Comparison of ENCODE assay signal across 10 cellular contexts in genomic region chr2:42192642-42193566, GRCh38. TPM values are rescaled to one million over a fixed set of nuclear protein-coding genes. Genes with fewer than 3 reads are reported as not detected.
DNase-seq lines count a peak whose midpoint lies in the region; ATAC-seq and TF ChIP-seq lines count a peak whose summit lies in the region.
"Had no signal": no experiment of that assay in that cellular context is flagged by ENCODE, and none has a peak within 500 bp of the region (broad histone marks: within the 10 kb centered on the region; RNA-seq: fewer than 3 reads in every experiment).

No MANE protein-coding gene starts in this region.

- ATAC-seq in HG02642 (IDR thresholded peaks at IDR 0.05; ENCODE audit: poor library complexity, unreplicated experiment) (peak; percentile 57), WTC11 (no peak)

- H3K27me3 Mint-ChIP-seq in WTC11 (ENCODE audit: low read depth), result no peaks in the 10 kb centered on the region
- no peaks in the 10 kb centered on the region for H3K27me3 Mint-ChIP-seq in osteocyte (ENCODE audit: unreplicated experiment)
- no peaks in the 10 kb centered on the region for H3K27me3 Mint-ChIP-seq in MCF 10A (ENCODE audit: insufficient read depth, unreplicated experiment)

- TF ChIP-seq CTCF in WTC11 (IDR thresholded peaks at IDR 0.05), result no peak
- no peak for TF ChIP-seq CTCF in osteocyte (IDR thresholded peaks at IDR 0.05)
- TF ChIP-seq CTCF in MCF 10A (IDR thresholded peaks at IDR 0.05; ENCODE audit: unreplicated experiment), result no peak

- H3K9me3 Mint-ChIP-seq in WTC11 (peaks cover under 1% of the 10 kb centered on the region; the same call in 1 of the 2 replicates), osteocyte (ENCODE audit: unreplicated experiment) (no peaks in the 10 kb centered on the region), MCF 10A (ENCODE audit: unreplicated experiment) (no peaks in the 10 kb centered on the region)

- H3K4me1 Mint-ChIP-seq in WTC11 (peaks cover 26% of the 10 kb centered on the region), osteocyte (ENCODE audit: unreplicated experiment) (peaks cover 35% of the 10 kb centered on the region), MCF 10A (ENCODE audit: insufficient read depth, unreplicated experiment) (no peaks in the 10 kb centered on the region)

- POLR2A ChIA-PET in WTC11 (lab: Charles Lee) (no interaction called here), MCF 10A (lab: Yijun Ruan, JAX) (interaction anchor here (0.6 to 0.7 kb wide), 2 partner anchors 24 to 60 kb away, joined by 3 read pairs; no protein-coding TSS in a partner anchor)

- CTCF ChIA-PET in WTC11 (lab: Charles Lee), result no interaction called here
- CTCF ChIA-PET in MCF 10A (lab: Yijun Ruan, JAX), result no interaction called here

- DNase-seq in DMS53 (lab: John Stamatoyannopoulos, UW), result peak; percentile 10
- no peak for DNase-seq in DMS53 treated with DMSO at 0.1 percent for 48 hours (lab: John Stamatoyannopoulos, UW; ENCODE audit: unreplicated experiment)
- DNase-seq in WTC11 (ENCODE audit: low spot score), result no peak
- no peak for DNase-seq in osteocyte (ENCODE audit: extremely low spot score, unreplicated experiment)
- DNase-seq in MCF 10A (ENCODE audit: unreplicated experiment), result no peak
- DNase-seq in DMS79 treated with DMSO at 0.1 percent for 48 hours (lab: John Stamatoyannopoulos, UW), result no peak
- no peak for DNase-seq in NCI-H2171 (lab: John Stamatoyannopoulos, UW)
- DNase-seq: 8988T, NCI-H524 had no signal

- intact Hi-C loops in MCF 10A (cut with micrococcal nuclease), result no loop called here

- H3K27ac Mint-ChIP-seq in WTC11, result peak overlapping the region; percentile 71
- H3K27ac Mint-ChIP-seq in osteocyte (ENCODE audit: unreplicated experiment), result peak overlapping the region; percentile 31
- H3K27ac Mint-ChIP-seq in MCF 10A (ENCODE audit: low read depth, unreplicated experiment), result no peak overlapping the region

- no peaks in the 10 kb centered on the region for H3K36me3 Mint-ChIP-seq in WTC11
- H3K36me3 Mint-ChIP-seq in osteocyte (ENCODE audit: unreplicated experiment), result peaks cover under 1% of the 10 kb centered on the region
- H3K36me3 Mint-ChIP-seq in MCF 10A (ENCODE audit: insufficient read depth, unreplicated experiment), result no peaks in the 10 kb centered on the region

- BruUV-seq in MCF 10A (replicated peaks; lab: Mats Ljungman, UMichigan), result no TSS peak

- H3K4me3 Mint-ChIP-seq in WTC11 (no peak overlapping the region), osteocyte (ENCODE audit: unreplicated experiment) (no peak overlapping the region), MCF 10A (ENCODE audit: unreplicated experiment) (no peak overlapping the region)

TF ChIP-seq in WTC11, 78 proteins besides CTCF, POLR2A, EP300 and RAD21:
- TF ChIP-seq NR2C2 (CRISPR knock-in tag; IDR thresholded peaks at IDR 0.05), result no peak
- no peak for TF ChIP-seq PRDM15 (CRISPR knock-in tag; IDR thresholded peaks at IDR 0.05)
- TF ChIP-seq NR3C1 (CRISPR knock-in tag; conservative IDR thresholded peaks at IDR 0.05; ENCODE audit: low read depth), result no peak
- no peak for TF ChIP-seq ZNF532 (CRISPR knock-in tag; IDR thresholded peaks at IDR 0.05; ENCODE audit: borderline replicate concordance)

RNA-seq across cellular contexts. Expression of gene EML4, which starts 23.8 kb away (rescaled TPM):
- total RNA-seq in WTC11 (2021), result 89.9 to 94.7 TPM (median 92.6 TPM) in 3 replicates
- 35.2 and 41.1 TPM in 2 replicates for total RNA-seq in osteocyte
- 31.2 and 34.5 TPM in 2 replicates for total RNA-seq in MCF 10A (2022)
